ENCODE assay signal across 8 cellular contexts in the genomic region with DNA sequence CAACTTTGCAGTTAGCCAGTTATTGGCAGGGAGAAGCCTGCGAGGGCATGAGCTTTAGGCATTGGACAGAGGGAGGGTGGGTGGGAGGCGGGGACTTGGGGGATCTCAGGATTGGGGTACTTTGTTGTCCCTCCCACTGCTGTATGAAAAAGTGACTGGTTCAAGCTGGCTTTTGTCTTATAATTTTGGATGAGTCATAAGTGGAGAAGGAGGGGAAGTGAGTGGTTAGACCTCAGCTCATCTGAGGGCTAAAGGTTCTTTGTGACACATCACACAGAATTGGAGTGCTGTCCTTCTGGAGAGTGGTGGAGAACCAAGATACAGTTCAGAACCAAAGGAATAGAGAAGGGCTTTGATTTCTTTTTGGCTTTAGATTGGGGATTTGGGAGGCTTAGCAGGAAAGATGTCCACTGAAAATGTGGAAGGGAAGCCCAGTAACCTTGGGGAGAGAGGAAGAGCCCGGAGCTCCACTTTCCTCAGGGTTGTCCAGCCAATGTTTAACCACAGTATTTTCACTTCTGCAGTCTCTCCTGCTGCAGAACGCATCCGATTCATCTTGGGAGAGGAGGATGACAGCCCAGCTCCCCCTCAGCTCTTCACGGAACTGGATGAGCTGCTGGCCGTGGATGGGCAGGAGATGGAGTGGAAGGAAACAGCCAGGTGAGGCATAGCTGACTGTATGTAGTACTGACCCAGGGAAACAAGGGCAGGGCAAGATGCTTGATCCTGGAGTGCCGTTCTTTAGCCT. TPM values are rescaled to one million over a fixed set of nuclear protein-coding genes. Genes with fewer than 3 reads are reported as not detected.
DNase-seq lines count a peak whose midpoint lies in the region; ATAC-seq, FAIRE-seq and TF ChIP-seq lines count a peak whose summit lies in the region.

A gene (plus strand): TSS at position 175 of the 748 bp plus-strand sequence.

- H3K4me1 Mint-ChIP-seq in astrocyte (ENCODE audit: low read depth, unreplicated experiment), result peaks cover 8% of the 10 kb centered on the region
- H3K4me1 Mint-ChIP-seq in natural killer cell treated with Interleukin-12 subunit alpha and Interleukin-12 subunit beta and Interleukin-15 and Interleukin-18, amount 100 ng/mL, for 72 hours (ENCODE audit: low read depth in 2 of 2), result peaks cover 11 to 15% of the 10 kb centered on the region in 2 donors

- no peak within 1 kb of the TSS for H3K4me3 Mint-ChIP-seq in astrocyte (ENCODE audit: unreplicated experiment)
- H3K4me3 Mint-ChIP-seq in natural killer cell treated with Interleukin-12 subunit alpha and Interleukin-12 subunit beta and Interleukin-15 and Interleukin-18, amount 100 ng/mL, for 72 hours, result peak within 1 kb of the TSS; percentile 61

- DNase-seq in COLO829 (ENCODE audit: low spot score) (peak; percentile 69), astrocyte (ENCODE audit: low read depth) (peak; percentile 72), NCI-H345 (lab: John Stamatoyannopoulos, UW) (no peak), H54 (ENCODE audit: insufficient read length, low spot score) (no peak)
- DNase-seq in natural killer cell treated with Interleukin-12 subunit alpha and Interleukin-12 subunit beta and Interleukin-15 and Interleukin-18, amount 100 ng/mL, for 72 hours (ENCODE audit: low spot score), result peak; percentile 61
- DNase-seq in activated naive CD4-positive, alpha-beta T cell treated with anti-CD3 and anti-CD28 coated beads, Interleukin-2, amount 50 U/mL, for 16 hours, result no peak

- no peaks in the 10 kb centered on the region for H3K27me3 Mint-ChIP-seq in astrocyte (ENCODE audit: low read depth, unreplicated experiment)
- H3K27me3 Mint-ChIP-seq in natural killer cell treated with Interleukin-12 subunit alpha and Interleukin-12 subunit beta and Interleukin-15 and Interleukin-18, amount 100 ng/mL, for 72 hours, result no peaks in the 10 kb centered on the region

- peak within 1 kb of the TSS; percentile 77 for H3K4me2 ChIP-seq in astrocyte (ENCODE audit: low read length)

- no peak for TF ChIP-seq POLR2A in H54 (IDR thresholded peaks at IDR 0.05; ENCODE audit: low read depth, low read length)

- H3K36me3 Mint-ChIP-seq in astrocyte (ENCODE audit: low read depth, unreplicated experiment), result no peaks in the 10 kb centered on the region
- peaks cover 15% of the 10 kb centered on the region for H3K36me3 Mint-ChIP-seq in natural killer cell treated with Interleukin-12 subunit alpha and Interleukin-12 subunit beta and Interleukin-15 and Interleukin-18, amount 100 ng/mL, for 72 hours

- no peaks in the 10 kb centered on the region for H3K36me3 ChIP-seq in astrocyte (ENCODE audit: insufficient read depth, low read length)

- ATAC-seq in GM19397 (IDR thresholded peaks at IDR 0.05; ENCODE audit: unreplicated experiment) (peak; percentile 98), HG03342 (IDR thresholded peaks at IDR 0.05; ENCODE audit: unreplicated experiment) (peak; percentile 100)
- peak; percentile 94 to 99 for ATAC-seq in natural killer cell treated with Interleukin-12 subunit alpha and Interleukin-12 subunit beta and Interleukin-15 and Interleukin-18, amount 100 ng/mL, for 72 hours

- H2AFZ ChIP-seq in astrocyte (ENCODE audit: low read depth, low read length), result no peak within 1 kb of the TSS

- peaks cover 6% of the 10 kb centered on the region for H3K4me1 ChIP-seq in astrocyte (ENCODE audit: insufficient read depth, low read length)

- peak within 1 kb of the TSS; percentile 7 for H3K27ac ChIP-seq in astrocyte (ENCODE audit: low read depth, low read length)

- no peaks in the 10 kb centered on the region for H3K79me2 ChIP-seq in astrocyte (ENCODE audit: insufficient read depth, low read length)

- no peaks in the 10 kb centered on the region for H4K20me1 ChIP-seq in astrocyte (ENCODE audit: insufficient read depth, low read length)

- no peak for TF ChIP-seq CTCF in astrocyte (IDR thresholded peaks at IDR 0.05; ENCODE audit: insufficient read depth, low read depth, low read length)

- H3K4me3 ChIP-seq in astrocyte (ENCODE audit: insufficient read depth, low read depth, low read length), result peak within 1 kb of the TSS; percentile 38

- peak within 1 kb of the TSS; percentile 36 for H3K9ac ChIP-seq in astrocyte (ENCODE audit: low read length)

- H3K27me3 ChIP-seq in astrocyte (ENCODE audit: insufficient read depth, low read length), result no peaks in the 10 kb centered on the region

- no peak within 1 kb of the TSS for H3K27ac Mint-ChIP-seq in astrocyte (ENCODE audit: unreplicated experiment)
- peak within 1 kb of the TSS; percentile 6 to 32 for H3K27ac Mint-ChIP-seq in natural killer cell treated with Interleukin-12 subunit alpha and Interleukin-12 subunit beta and Interleukin-15 and Interleukin-18, amount 100 ng/mL, for 72 hours

- peak; percentile 55 for FAIRE-seq in astrocyte (lab: Jason Lieb, UNC)
- FAIRE-seq in H54 (lab: Jason Lieb, UNC), result no peak

- no peaks in the 10 kb centered on the region for H3K9me3 Mint-ChIP-seq in astrocyte (ENCODE audit: unreplicated experiment)
- no peaks in the 10 kb centered on the region for H3K9me3 Mint-ChIP-seq in natural killer cell treated with Interleukin-12 subunit alpha and Interleukin-12 subunit beta and Interleukin-15 and Interleukin-18, amount 100 ng/mL, for 72 hours

- H3K9me3 ChIP-seq in astrocyte (ENCODE audit: insufficient read depth, low read depth, low read length), result no peaks in the 10 kb centered on the region

RNA-seq across cellular contexts. Expression of the gene that starts here (rescaled TPM):
- total RNA-seq in astrocyte, result 3.0 and 3.7 TPM in 2 replicates
- total RNA-seq in natural killer cell treated with Interleukin-12 subunit alpha and Interleukin-12 subunit beta and Interleukin-15 and Interleukin-18, amount 100 ng/mL, for 72 hours, result 1 to 10 TPM; 3.1 to 6.3 TPM

Comparison
In these comparisons a context has a peak if more than half of its experiments do, and no peak if none do; other contexts are left out.
1. DNase-seq: peak in COLO829 (single experiment), astrocyte (single experiment) and natural killer cell treated with Interleukin-12 subunit alpha and Interleukin-12 subunit beta and Interleukin-15 and Interleukin-18, amount 100 ng/mL, for 72 hours (single experiment); none in NCI-H345 (single experiment), activated naive CD4-positive, alpha-beta T cell treated with anti-CD3 and anti-CD28 coated beads, Interleukin-2, amount 50 U/mL, for 16 hours (single experiment) and H54 (single experiment).
2. Peak in every context shown above with its lines, with median percentiles within 50 percentile points of each other: ATAC-seq.